In genomic region chr15:82548700-82549099, GRCh38 we compare ENCODE assay signal across 23 cellular contexts. TPM values are rescaled to one million over a fixed set of nuclear protein-coding genes. Genes with fewer than 3 reads are reported as not detected.
A peak's percentile ranks its signal among the peaks of the same experiment; 100 is the strongest.
DNase-seq lines count a peak whose midpoint lies in the region; ATAC-seq, FAIRE-seq and TF ChIP-seq lines count a peak whose summit lies in the region.
"Had no signal": no experiment of that assay in that cellular context is flagged by ENCODE, and none has a peak within 500 bp of the region (broad histone marks: within the 10 kb centered on the region; RNA-seq: fewer than 3 reads in every experiment).

No MANE protein-coding gene starts in this region.

- H3K9ac ChIP-seq in astrocyte (ENCODE audit: low read length): no peak overlapping the region

- H3K4me1 Mint-ChIP-seq in activated T-cell treated with anti-CD3 and anti-CD28 coated beads, Interleukin-2, amount 50 U/mL, for 72 hours (ENCODE audit: low read depth): peaks cover 14% of the 10 kb centered on the region
- peaks cover 4% of the 10 kb centered on the region for H3K4me1 Mint-ChIP-seq in activated T-cell treated with anti-CD3 and anti-CD28 coated beads, Interleukin-2, amount 50 U/mL, for 24 hours (ENCODE audit: low read depth)
- H3K4me1 Mint-ChIP-seq in astrocyte (ENCODE audit: low read depth, unreplicated experiment): peaks cover 24% of the 10 kb centered on the region

- H3K27ac Mint-ChIP-seq in activated T-cell treated with anti-CD3 and anti-CD28 coated beads, Interleukin-2, amount 50 U/mL, for 72 hours: no peak overlapping the region
- no peak overlapping the region for H3K27ac Mint-ChIP-seq in activated T-cell treated with anti-CD3 and anti-CD28 coated beads, Interleukin-2, amount 50 U/mL, for 24 hours
- H3K27ac Mint-ChIP-seq in astrocyte (ENCODE audit: unreplicated experiment): no peak overlapping the region
- H3K27ac Mint-ChIP-seq: activated naive CD8-positive, alpha-beta T cell; IgD-negative memory B cell had no signal

- FAIRE-seq in astrocyte (lab: Jason Lieb, UNC) (no peak), small intestine (lab: Jason Lieb, UNC) (no peak)
- FAIRE-seq: G401.6 had no signal

- no peak overlapping the region for H3K27ac ChIP-seq in astrocyte (ENCODE audit: low read depth, low read length)
- no peak overlapping the region for H3K27ac ChIP-seq in small intestine (ENCODE audit: low read depth in 1 of 2, low read length in 1 of 2)
- no peak overlapping the region for H3K27ac ChIP-seq in SJCRH30
- H3K27ac ChIP-seq: C4-2B, esophagus squamous epithelium, PC-9 had no signal

- no peak overlapping the region for H3K4me2 ChIP-seq in astrocyte (ENCODE audit: low read length)
- H3K4me2 ChIP-seq: PC-9 had no signal

- H3K9me3 Mint-ChIP-seq in activated T-cell treated with anti-CD3 and anti-CD28 coated beads, Interleukin-2, amount 50 U/mL, for 72 hours: no peaks in the 10 kb centered on the region
- H3K9me3 Mint-ChIP-seq in activated T-cell treated with anti-CD3 and anti-CD28 coated beads, Interleukin-2, amount 50 U/mL, for 24 hours: no peaks in the 10 kb centered on the region
- H3K9me3 Mint-ChIP-seq in astrocyte (ENCODE audit: unreplicated experiment): peaks cover 3% of the 10 kb centered on the region
- H3K9me3 Mint-ChIP-seq: IgD-negative memory B cell had no signal

- TF ChIP-seq CTCF in astrocyte (IDR thresholded peaks at IDR 0.05; ENCODE audit: insufficient read depth, low read depth, low read length): no peak

- H3K27me3 ChIP-seq in astrocyte (ENCODE audit: insufficient read depth, low read length): peaks cover 3% of the 10 kb centered on the region
- H3K27me3 ChIP-seq in small intestine (ENCODE audit: control insufficient read depth in 2 of 2, insufficient read depth in 2 of 2, low read length in 2 of 2): no peaks in the 10 kb centered on the region
- peaks cover 9% of the 10 kb centered on the region; the same call in 1 of the 2 replicates for H3K27me3 ChIP-seq in SJCRH30
- H3K27me3 ChIP-seq: esophagus squamous epithelium had no signal

- no peaks in the 10 kb centered on the region for H3K4me1 ChIP-seq in astrocyte (ENCODE audit: insufficient read depth, low read length)
- no peaks in the 10 kb centered on the region for H3K4me1 ChIP-seq in small intestine (ENCODE audit: control insufficient read depth in 2 of 2, insufficient read depth in 1 of 2, low read depth in 1 of 2, low read length in 1 of 2)
- H3K4me1 ChIP-seq in SJCRH30: no peaks in the 10 kb centered on the region

- no peak overlapping the region for H2AFZ ChIP-seq in astrocyte (ENCODE audit: low read depth, low read length)
- H2AFZ ChIP-seq: PC-9 had no signal

- H3K36me3 ChIP-seq in astrocyte (ENCODE audit: insufficient read depth, low read length): no peaks in the 10 kb centered on the region
- H3K36me3 ChIP-seq in small intestine (ENCODE audit: control insufficient read depth in 2 of 2, insufficient read depth in 2 of 2, low read length in 2 of 2): no peaks in the 10 kb centered on the region
- no peaks in the 10 kb centered on the region for H3K36me3 ChIP-seq in SJCRH30

- H3K4me3 ChIP-seq in astrocyte (ENCODE audit: insufficient read depth, low read depth, low read length) (no peak overlapping the region), small intestine (ENCODE audit: low read depth in 1 of 2, low read length in 2 of 2) (no peak overlapping the region), SJCRH30 (no peak overlapping the region)
- H3K4me3 ChIP-seq: esophagus squamous epithelium, PC-9 had no signal

- peak; percentile 52 to 62 for DNase-seq in activated T-cell treated with anti-CD3 and anti-CD28 coated beads, Interleukin-2, amount 50 U/mL, for 72 hours
- DNase-seq in activated T-cell treated with anti-CD3 and anti-CD28 coated beads, Interleukin-2, amount 50 U/mL, for 24 hours: no peak
- DNase-seq in astrocyte (ENCODE audit: low read depth): no peak
- peak; percentile 54 for DNase-seq in stimulated activated naive CD8-positive, alpha-beta T cell treated with anti-CD3 and anti-CD28 coated beads, Interleukin-15, Interleukin-2, amounts not matched to agents 100 U/mL and 50 U/mL, for 24 hours
- DNase-seq in small intestine: no peak
- DNase-seq in SJCRH30: no peak
- DNase-seq: DMS 273 treated with DMSO at 0.1 percent for 48 hours; effector memory CD4-positive, alpha-beta T cell; esophagus squamous epithelium; HCEC 1CT; kidney glomerular epithelial cell; mammary epithelial cell; NCI-H1436 treated with DMSO at 0.1 percent for 48 hours; NCI-H774; PC-9; SIG-M5; T-helper 1 cell had no signal

- H3K36me3 Mint-ChIP-seq in activated T-cell treated with anti-CD3 and anti-CD28 coated beads, Interleukin-2, amount 50 U/mL, for 72 hours (ENCODE audit: insufficient read depth in 2 of 2): no peaks in the 10 kb centered on the region
- H3K36me3 Mint-ChIP-seq in activated T-cell treated with anti-CD3 and anti-CD28 coated beads, Interleukin-2, amount 50 U/mL, for 24 hours (ENCODE audit: low read depth): no peaks in the 10 kb centered on the region
- H3K36me3 Mint-ChIP-seq in astrocyte (ENCODE audit: low read depth, unreplicated experiment): peaks cover 35% of the 10 kb centered on the region
- H3K36me3 Mint-ChIP-seq: IgD-negative memory B cell had no signal

- whole genome bisulfite sequencing in small intestine, 3 donors: 61 to 88% (median 84%) methylated on average over 2 of the region's 2 CpGs

- no peaks in the 10 kb centered on the region for H4K20me1 ChIP-seq in astrocyte (ENCODE audit: insufficient read depth, low read length)

- H3K4me3 Mint-ChIP-seq in activated T-cell treated with anti-CD3 and anti-CD28 coated beads, Interleukin-2, amount 50 U/mL, for 72 hours: no peak overlapping the region
- no peak overlapping the region for H3K4me3 Mint-ChIP-seq in activated T-cell treated with anti-CD3 and anti-CD28 coated beads, Interleukin-2, amount 50 U/mL, for 24 hours
- H3K4me3 Mint-ChIP-seq in astrocyte (ENCODE audit: unreplicated experiment): peak overlapping the region; percentile 23
- H3K4me3 Mint-ChIP-seq: activated naive CD8-positive, alpha-beta T cell had no signal

- H3K79me2 ChIP-seq in astrocyte (ENCODE audit: insufficient read depth, low read length): no peaks in the 10 kb centered on the region

- ATAC-seq in activated T-cell treated with anti-CD3 and anti-CD28 coated beads, Interleukin-2, amount 50 U/mL, for 72 hours (replicated peaks in 1 of 2): peak; percentile 87 to 92
- ATAC-seq in HG02798 (IDR thresholded peaks at IDR 0.05; ENCODE audit: poor library complexity, unreplicated experiment) (peak; percentile 53), HG03139 (IDR thresholded peaks at IDR 0.05; ENCODE audit: unreplicated experiment) (no peak)
- peak; percentile 94 for ATAC-seq in stimulated activated naive CD8-positive, alpha-beta T cell treated with anti-CD3 and anti-CD28 coated beads, Interleukin-15, Interleukin-2, amounts not matched to agents 100 U/mL and 50 U/mL, for 24 hours

- H3K27me3 Mint-ChIP-seq in activated T-cell treated with anti-CD3 and anti-CD28 coated beads, Interleukin-2, amount 50 U/mL, for 72 hours (ENCODE audit: low read depth): peaks cover 26% of the 10 kb centered on the region
- peaks cover 9% of the 10 kb centered on the region for H3K27me3 Mint-ChIP-seq in activated T-cell treated with anti-CD3 and anti-CD28 coated beads, Interleukin-2, amount 50 U/mL, for 24 hours
- H3K27me3 Mint-ChIP-seq in astrocyte (ENCODE audit: low read depth, unreplicated experiment): no peaks in the 10 kb centered on the region
- H3K27me3 Mint-ChIP-seq: activated naive CD8-positive, alpha-beta T cell; IgD-negative memory B cell had no signal

- no peaks in the 10 kb centered on the region for H3K9me3 ChIP-seq in astrocyte (ENCODE audit: insufficient read depth, low read depth, low read length)
- H3K9me3 ChIP-seq in small intestine (ENCODE audit: control insufficient read depth, low read depth): no peaks in the 10 kb centered on the region
- no peaks in the 10 kb centered on the region for H3K9me3 ChIP-seq in SJCRH30 (replicated peaks)
- H3K9me3 ChIP-seq: esophagus squamous epithelium had no signal

RNA-seq across cellular contexts. Expression of gene RPS17, which starts 8.4 kb away (rescaled TPM):
- total RNA-seq in activated T-cell treated with anti-CD3 and anti-CD28 coated beads, Interleukin-2, amount 50 U/mL, for 72 hours: 1,000 to 10,000 TPM; 2,812 to 2,932 TPM
- 1,513 and 1,663 TPM in 2 replicates for total RNA-seq in astrocyte
- polyA plus RNA-seq in small intestine: 1,000 to 10,000 TPM; 1,800 to 5,833 (median 3,687) TPM
- 5,360 and 5,605 TPM in 2 replicates for total RNA-seq in SJCRH30 (2014; rRNA removed; shearing (Covaris generic))

Comparison
In these comparisons a context has a peak if more than half of its experiments do, and no peak if none do; other contexts are left out.
1. DNase-seq: peak in activated T-cell treated with anti-CD3 and anti-CD28 coated beads, Interleukin-2, amount 50 U/mL, for 72 hours (2 of 2) and stimulated activated naive CD8-positive, alpha-beta T cell treated with anti-CD3 and anti-CD28 coated beads, Interleukin-15, Interleukin-2, amounts not matched to agents 100 U/mL and 50 U/mL, for 24 hours (single experiment); none in activated T-cell treated with anti-CD3 and anti-CD28 coated beads, Interleukin-2, amount 50 U/mL, for 24 hours (single experiment), astrocyte (single experiment), small intestine (single experiment) and SJCRH30 (0 of 2).